20 cellular contexts compared by ENCODE assay signal in the genomic region with DNA sequence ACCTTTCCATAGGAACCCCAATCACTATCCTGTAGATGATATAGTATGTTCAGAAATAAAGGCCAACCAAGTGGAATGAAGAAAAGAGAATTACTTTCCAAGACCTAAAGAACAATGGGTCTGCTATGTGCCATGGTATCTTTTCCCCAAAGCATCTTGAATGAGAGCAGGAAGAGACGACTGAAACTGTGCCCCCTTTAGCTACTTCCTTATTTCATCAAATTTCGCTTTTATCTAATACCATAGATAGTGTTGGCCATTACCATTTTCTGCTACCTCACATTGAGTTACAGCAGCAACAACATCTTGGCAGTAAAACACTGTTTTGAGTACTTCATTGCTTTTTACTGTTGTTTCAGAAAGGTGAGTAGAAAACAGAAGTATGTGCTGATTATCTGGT.
"Had no signal": no experiment of that assay in that cellular context is flagged by ENCODE, and none has a peak within 500 bp of the region (broad histone marks: within the 10 kb centered on the region; RNA-seq: fewer than 3 reads in every experiment).

No MANE protein-coding gene starts in this region.

- H3K27ac Mint-ChIP-seq: dendritic cell treated with granulocyte-macrophage colony-stimulating factor and Interleukin-4, amounts not matched to agents 40 ng/mL and 50 ng/mL, for 4 days; effector memory CD8-positive, alpha-beta T cell; naive thymus-derived CD4-positive, alpha-beta T cell; nephron progenitor cell; stimulated activated effector memory CD8-positive, alpha-beta T cell treated with anti-CD3 and anti-CD28 coated beads, Interleukin-12 subunit alpha, Interleukin-12 subunit beta, amount 100 ng/mL, for 72 hours; stimulated activated naive CD8-positive, alpha-beta T cell treated with anti-CD3 and anti-CD28 coated beads, Interleukin-15, amount 100 ng/mL, for 72 hours had no signal

- H3K4me1 Mint-ChIP-seq: naive thymus-derived CD4-positive, alpha-beta T cell; stimulated activated effector memory CD8-positive, alpha-beta T cell treated with anti-CD3 and anti-CD28 coated beads, Interleukin-12 subunit alpha, Interleukin-12 subunit beta, amount 100 ng/mL, for 72 hours; stimulated activated naive CD8-positive, alpha-beta T cell treated with anti-CD3 and anti-CD28 coated beads, Interleukin-15, amount 100 ng/mL, for 72 hours had no signal

- H3K4me3 Mint-ChIP-seq: dendritic cell treated with granulocyte-macrophage colony-stimulating factor and Interleukin-4, amounts not matched to agents 40 ng/mL and 50 ng/mL, for 4 days; effector memory CD8-positive, alpha-beta T cell; naive thymus-derived CD4-positive, alpha-beta T cell; nephron progenitor cell; stimulated activated effector memory CD8-positive, alpha-beta T cell treated with anti-CD3 and anti-CD28 coated beads, Interleukin-12 subunit alpha, Interleukin-12 subunit beta, amount 100 ng/mL, for 72 hours; stimulated activated naive CD8-positive, alpha-beta T cell treated with anti-CD3 and anti-CD28 coated beads, Interleukin-15, amount 100 ng/mL, for 72 hours had no signal

- H3K27me3 Mint-ChIP-seq: dendritic cell treated with granulocyte-macrophage colony-stimulating factor and Interleukin-4, amounts not matched to agents 40 ng/mL and 50 ng/mL, for 4 days had no signal

- H3K36me3 Mint-ChIP-seq: stimulated activated effector memory CD8-positive, alpha-beta T cell treated with anti-CD3 and anti-CD28 coated beads, Interleukin-12 subunit alpha, Interleukin-12 subunit beta, amount 100 ng/mL, for 72 hours had no signal

- ATAC-seq: effector memory CD8-positive, alpha-beta T cell; gastrocnemius medialis; left cardiac atrium; lower lobe of right lung; naive thymus-derived CD4-positive, alpha-beta T cell; psoas muscle; right lobe of liver; stimulated activated effector memory CD8-positive, alpha-beta T cell treated with anti-CD3 and anti-CD28 coated beads, Interleukin-12 subunit alpha, Interleukin-12 subunit beta, amount 100 ng/mL, for 72 hours; stimulated activated naive CD8-positive, alpha-beta T cell treated with anti-CD3 and anti-CD28 coated beads, Interleukin-15, amount 100 ng/mL, for 72 hours; upper lobe of right lung had no signal

- DNase-seq: effector memory CD8-positive, alpha-beta T cell; gastrocnemius medialis; glutamatergic neuron; kidney; left cardiac atrium; left ventricle myocardium inferior; lower lobe of right lung; mesenchymal stem cell; naive thymus-derived CD4-positive, alpha-beta T cell; nephron progenitor cell; psoas muscle; retina; right lobe of liver; stimulated activated CD4-positive, alpha-beta T cell treated with anti-CD3 and anti-CD28 coated beads, Interleukin-4, amount 100 ng/mL, for 1 hour; stimulated activated CD8-positive, alpha-beta memory T cell treated with anti-CD3 and anti-CD28 coated beads, Interleukin-4, amount 100 ng/mL, for 48 hours; stimulated activated naive CD8-positive, alpha-beta T cell treated with anti-CD3 and anti-CD28 coated beads, Interleukin-15, amount 100 ng/mL, for 72 hours; testis; upper lobe of right lung had no signal

- H3K9me3 Mint-ChIP-seq: dendritic cell treated with granulocyte-macrophage colony-stimulating factor and Interleukin-4, amounts not matched to agents 40 ng/mL and 50 ng/mL, for 4 days; effector memory CD8-positive, alpha-beta T cell; naive thymus-derived CD4-positive, alpha-beta T cell; nephron progenitor cell; stimulated activated effector memory CD8-positive, alpha-beta T cell treated with anti-CD3 and anti-CD28 coated beads, Interleukin-12 subunit alpha, Interleukin-12 subunit beta, amount 100 ng/mL, for 72 hours; stimulated activated naive CD8-positive, alpha-beta T cell treated with anti-CD3 and anti-CD28 coated beads, Interleukin-15, amount 100 ng/mL, for 72 hours had no signal
